ENCODE assay signal across 27 cellular contexts in genomic region chr16:2308089-2308962, GRCh38.
"Had no signal": no experiment of that assay in that cellular context is flagged by ENCODE, and none has a peak within 500 bp of the region (broad histone marks: within the 10 kb centered on the region; RNA-seq: fewer than 3 reads in every experiment).

No MANE protein-coding gene starts in this region.

- H3K27me3 Mint-ChIP-seq: activated CD8-positive, alpha-beta T cell treated with anti-CD3 and anti-CD28 coated beads for 36 hours; central memory CD8-positive, alpha-beta T cell; stimulated activated naive CD8-positive, alpha-beta T cell treated with anti-CD3 and anti-CD28 coated beads, Interleukin-15, amount 100 ng/mL, for 72 hours had no signal

- H3K4me1 ChIP-seq: esophagus squamous epithelium, heart right ventricle, pancreas, prostate gland, sigmoid colon had no signal

- ATAC-seq: activated CD8-positive, alpha-beta T cell treated with anti-CD3 and anti-CD28 coated beads for 36 hours; activated naive CD4-positive, alpha-beta T cell treated with anti-CD3 and anti-CD28 coated beads, Interleukin-2, amount 50 U/mL, for 72 hours; activated T-cell treated with anti-CD3 and anti-CD28 coated beads, Interleukin-2, amount 50 U/mL, for 4 hours; heart right ventricle; left ventricle myocardium superior; stimulated activated effector memory CD8-positive, alpha-beta T cell treated with anti-CD3 and anti-CD28 coated beads, Interleukin-12 subunit alpha, Interleukin-12 subunit beta, amount 100 ng/mL, for 72 hours; stimulated activated naive CD8-positive, alpha-beta T cell treated with anti-CD3 and anti-CD28 coated beads, Interleukin-15, amount 100 ng/mL, for 72 hours had no signal

- H3K4me3 Mint-ChIP-seq: activated CD8-positive, alpha-beta T cell treated with anti-CD3 and anti-CD28 coated beads for 36 hours; activated T-cell treated with anti-CD3 and anti-CD28 coated beads, Interleukin-2, amount 50 U/mL, for 4 hours; central memory CD8-positive, alpha-beta T cell; naive B cell; nephron progenitor cell; stimulated activated effector memory CD8-positive, alpha-beta T cell treated with anti-CD3 and anti-CD28 coated beads, Interleukin-12 subunit alpha, Interleukin-12 subunit beta, amount 100 ng/mL, for 72 hours; stimulated activated naive CD8-positive, alpha-beta T cell treated with anti-CD3 and anti-CD28 coated beads, Interleukin-15, amount 100 ng/mL, for 72 hours; T-helper 1 cell treated with Interleukin-12 subunit alpha and Interleukin-12 subunit beta and Interleukin-4 antibody, amounts not matched to agents 30 μg/mL and 1 μg/mL, for 36 hours had no signal

- H3K36me3 ChIP-seq: esophagus squamous epithelium, pancreas, prostate gland had no signal

- H3K27ac ChIP-seq: epithelial cell of prostate, esophagus squamous epithelium, heart right ventricle, pancreas, prostate gland, sigmoid colon had no signal

- H3K4me3 ChIP-seq: esophagus squamous epithelium, heart right ventricle, pancreas, prostate gland, sigmoid colon had no signal

- H3K36me3 Mint-ChIP-seq: activated naive CD4-positive, alpha-beta T cell treated with anti-CD3 and anti-CD28 coated beads, Interleukin-2, amount 50 U/mL, for 72 hours; naive B cell had no signal

- H3K9me3 Mint-ChIP-seq: activated CD8-positive, alpha-beta T cell treated with anti-CD3 and anti-CD28 coated beads for 36 hours; activated naive CD4-positive, alpha-beta T cell treated with anti-CD3 and anti-CD28 coated beads, Interleukin-2, amount 50 U/mL, for 72 hours; activated T-cell treated with anti-CD3 and anti-CD28 coated beads, Interleukin-2, amount 50 U/mL, for 4 hours; activated T-helper 2 cell treated with anti-CD3 and anti-CD28 coated beads, Interferon-gamma antibody, Interleukin-2, Interleukin-4, amounts not matched to agents 10 μg/mL and 5 μg/mL and 100 μg/mL, durations not matched to agents 14 hours and 24 hours and 36 hours; central memory CD8-positive, alpha-beta T cell; naive B cell; nephron progenitor cell; stimulated activated effector memory CD8-positive, alpha-beta T cell treated with anti-CD3 and anti-CD28 coated beads, Interleukin-12 subunit alpha, Interleukin-12 subunit beta, amount 100 ng/mL, for 72 hours; stimulated activated naive CD8-positive, alpha-beta T cell treated with anti-CD3 and anti-CD28 coated beads, Interleukin-15, amount 100 ng/mL, for 72 hours; T-helper 1 cell treated with Interleukin-12 subunit alpha and Interleukin-12 subunit beta and Interleukin-4 antibody, amounts not matched to agents 30 μg/mL and 1 μg/mL, for 36 hours had no signal

- DNase-seq: activated CD4-positive, alpha-beta T cell treated with anti-CD3 and anti-CD28 coated beads, Interleukin-2, amount 50 U/mL, for 1 hour; activated CD8-positive, alpha-beta T cell treated with anti-CD3 and anti-CD28 coated beads for 36 hours; activated T-cell treated with anti-CD3 and anti-CD28 coated beads, Interleukin-2, amount 50 U/mL, for 4 hours; effector CD8-positive, alpha-beta T cell; esophagus squamous epithelium; foreskin melanocyte; heart right ventricle; kidney glomerular epithelial cell; left ventricle myocardium superior; mammary epithelial cell; naive B cell; nephron progenitor cell; pancreas; retina; sigmoid colon; small intestine; stimulated activated CD4-positive, alpha-beta T cell treated with anti-CD3 and anti-CD28 coated beads, Interleukin-4, amount 100 ng/mL, for 24 hours; stimulated activated naive CD8-positive, alpha-beta T cell treated with anti-CD3 and anti-CD28 coated beads, Interleukin-15, amount 100 ng/mL, for 72 hours; substantia nigra; SW 1271 had no signal

- H3K4me1 Mint-ChIP-seq: central memory CD8-positive, alpha-beta T cell; naive B cell; nephron progenitor cell; stimulated activated effector memory CD8-positive, alpha-beta T cell treated with anti-CD3 and anti-CD28 coated beads, Interleukin-12 subunit alpha, Interleukin-12 subunit beta, amount 100 ng/mL, for 72 hours; stimulated activated naive CD8-positive, alpha-beta T cell treated with anti-CD3 and anti-CD28 coated beads, Interleukin-15, amount 100 ng/mL, for 72 hours had no signal

- H3K27me3 ChIP-seq: esophagus squamous epithelium, heart right ventricle, pancreas, sigmoid colon had no signal

- H3K9me3 ChIP-seq: esophagus squamous epithelium, heart right ventricle, pancreas, prostate gland, sigmoid colon had no signal

- H3K27ac Mint-ChIP-seq: activated CD8-positive, alpha-beta T cell treated with anti-CD3 and anti-CD28 coated beads for 36 hours; activated naive CD4-positive, alpha-beta T cell treated with anti-CD3 and anti-CD28 coated beads, Interleukin-2, amount 50 U/mL, for 72 hours; activated T-helper 2 cell treated with anti-CD3 and anti-CD28 coated beads, Interferon-gamma antibody, Interleukin-2, Interleukin-4, amounts not matched to agents 10 μg/mL and 5 μg/mL and 100 μg/mL, durations not matched to agents 14 hours and 24 hours and 36 hours; nephron progenitor cell; stimulated activated effector memory CD8-positive, alpha-beta T cell treated with anti-CD3 and anti-CD28 coated beads, Interleukin-12 subunit alpha, Interleukin-12 subunit beta, amount 100 ng/mL, for 72 hours; stimulated activated naive CD8-positive, alpha-beta T cell treated with anti-CD3 and anti-CD28 coated beads, Interleukin-15, amount 100 ng/mL, for 72 hours; T-helper 1 cell treated with Interleukin-12 subunit alpha and Interleukin-12 subunit beta and Interleukin-4 antibody, amounts not matched to agents 30 μg/mL and 1 μg/mL, for 36 hours had no signal
